Comparison of ENCODE assay signal across 13 cellular contexts in genomic region chr9:36550135-36550534, GRCh38. TPM values are rescaled to one million over a fixed set of nuclear protein-coding genes. Genes with fewer than 3 reads are reported as not detected.
DNase-seq lines count a peak whose midpoint lies in the region; ATAC-seq and TF ChIP-seq lines count a peak whose summit lies in the region.
"Had no signal": no experiment of that assay in that cellular context is flagged by ENCODE, and none has a peak within 500 bp of the region (broad histone marks: within the 10 kb centered on the region; RNA-seq: fewer than 3 reads in every experiment).

No MANE protein-coding gene starts in this region.

- no peaks in the 10 kb centered on the region for H3K9me2 ChIP-seq in GM23338 (ENCODE audit: insufficient read depth)

- no peaks in the 10 kb centered on the region for H3K36me3 ChIP-seq in GM23338 (ENCODE audit: insufficient read depth)

- no peaks in the 10 kb centered on the region for H3K27me3 ChIP-seq in GM23338 (ENCODE audit: insufficient read depth)

- no peak overlapping the region for H3K4me3 ChIP-seq in GM23338

- no peaks in the 10 kb centered on the region for H3K79me2 ChIP-seq in GM23338 (replicated peaks; ENCODE audit: insufficient read depth)

- H2AFZ ChIP-seq in GM23338: peak overlapping the region; percentile 56; the same call in 1 of the 2 replicates

- no peaks in the 10 kb centered on the region for H3K36me3 Mint-ChIP-seq in GM23338 (ENCODE audit: low read depth)

- peaks cover 4% of the 10 kb centered on the region for H3K27me3 Mint-ChIP-seq in GM23338 (ENCODE audit: insufficient read depth, low read depth, poor library complexity)

- no peaks in the 10 kb centered on the region for H3F3A ChIP-seq in GM23338 (replicated peaks; ENCODE audit: low read depth)

- H3K27ac Mint-ChIP-seq in GM23338: no peak overlapping the region
- H3K27ac Mint-ChIP-seq: B cell; CD4-positive, alpha-beta T cell had no signal

- no peak for DNase-seq in GM23338 (ENCODE audit: low spot score)
- DNase-seq in posterior vena cava (ENCODE audit: low spot score): peak; percentile 6
- no peak for DNase-seq in activated effector memory CD4-positive, alpha-beta T cell treated with anti-CD3 and anti-CD28 coated beads, Interleukin-2, amount 50 U/mL, for 16 hours
- DNase-seq: ACHN; C1 segment of cervical spinal cord; CD4-positive, alpha-beta T cell; DMS79 had no signal

- peaks cover 9% of the 10 kb centered on the region; the same call in 2 of the 3 replicates for H3K4me1 Mint-ChIP-seq in GM23338
- H3K4me1 Mint-ChIP-seq: B cell had no signal

- H3K4me2 ChIP-seq in GM23338: no peak overlapping the region

- intact Hi-C loops in posterior vena cava (cut with DNase I): no loop called here

- H3K9me3 Mint-ChIP-seq in GM23338: no peaks in the 10 kb centered on the region
- H3K9me3 Mint-ChIP-seq: CD4-positive, alpha-beta T cell had no signal

- no peaks in the 10 kb centered on the region for H4K20me1 ChIP-seq in GM23338 (replicated peaks; ENCODE audit: insufficient read depth)

- no peak for ATAC-seq in GM23338
- ATAC-seq in HG03442 (IDR thresholded peaks at IDR 0.05; ENCODE audit: unreplicated experiment): peak; percentile 13
- peak; percentile 79 for ATAC-seq in esophagus mucosa
- no peak for ATAC-seq in HG03457 (IDR thresholded peaks at IDR 0.05; ENCODE audit: unreplicated experiment)
- ATAC-seq in GM18498 (IDR thresholded peaks at IDR 0.05; ENCODE audit: unreplicated experiment): no peak

- H3K27ac ChIP-seq in GM23338 (ENCODE audit: low read depth): no peak overlapping the region
- H3K27ac ChIP-seq: HL-60 had no signal

- no peak overlapping the region for H3K4me3 Mint-ChIP-seq in GM23338
- H3K4me3 Mint-ChIP-seq: B cell; CD4-positive, alpha-beta T cell had no signal

- TF ChIP-seq CTCF in GM23338 (conservative IDR thresholded peaks at IDR 0.05; ENCODE audit: low read depth in 2 of 2): no peak

- H3K4me1 ChIP-seq in GM23338 (ENCODE audit: insufficient read depth): 0 out of 2 replicates have a peak, but pooled peaks cover 4% of the 10 kb centered on the region

TF ChIP-seq in GM23338, 12 proteins besides CTCF, POLR2A, EP300 and RAD21:
- TF ChIP-seq EZH2 (IDR thresholded peaks at IDR 0.05; ENCODE audit: low read depth, unreplicated experiment) (no peak), ZNF331 (CRISPR knock-in tag; IDR thresholded peaks at IDR 0.05; ENCODE audit: low read depth) (no peak), EZH2phosphoT487 (IDR thresholded peaks at IDR 0.05; ENCODE audit: unreplicated experiment) (no peak), POLR2AphosphoS5 (IDR thresholded peaks at IDR 0.05; ENCODE audit: low read depth) (no peak), CREB1 (CRISPR knock-in tag; IDR thresholded peaks at IDR 0.05; ENCODE audit: low read depth) (no peak), ETS1 (IDR thresholded peaks at IDR 0.05) (no peak), NANOG (IDR thresholded peaks at IDR 0.05; ENCODE audit: borderline replicate concordance) (no peak), JUNB (IDR thresholded peaks at IDR 0.05; ENCODE audit: unreplicated experiment) (no peak), STAT1 (IDR thresholded peaks at IDR 0.05; ENCODE audit: unreplicated experiment) (no peak), ZNF462 (CRISPR knock-in tag; IDR thresholded peaks at IDR 0.05) (no peak)

RNA-seq across cellular contexts. Expression of gene MELK, which starts 22.6 kb away (rescaled TPM):
- total RNA-seq in GM23338 (2014; rRNA removed; shearing (Covaris generic)): 55.7 and 67.8 TPM in 2 replicates
- polyA plus RNA-seq in GM23338 (2016; fragmentation: Nextera tagmentation; extraction: Ambion mirVana): 32.3 and 37.2 TPM in 2 replicates
- 18.7 TPM for total RNA-seq in esophagus mucosa
- total RNA-seq in posterior vena cava: under 1 TPM; 0.52 to 0.88 TPM

Comparison
In these comparisons a context has a peak if more than half of its experiments do, and no peak if none do; other contexts are left out.
1. ATAC-seq: peak in HG03442 (single experiment) and esophagus mucosa (single experiment); none in GM23338 (single experiment), HG03457 (single experiment) and GM18498 (single experiment).
2. RNA of gene MELK, which starts 22.6 kb away (total RNA-seq): 55.7 to 67.8 TPM in GM23338 and 18.7 TPM in esophagus mucosa (single experiment); 0.52 to 0.88 TPM in posterior vena cava; every median in the first group is over 10 times any median in the second.